26 cellular contexts compared by ENCODE assay signal in genomic region chr1:184709418-184709817, GRCh38.
"Had no signal": no experiment of that assay in that cellular context is flagged by ENCODE, and none has a peak within 500 bp of the region (broad histone marks: within the 10 kb centered on the region; RNA-seq: fewer than 3 reads in every experiment).

No MANE protein-coding gene starts in this region.

- H3K27me3 ChIP-seq: breast epithelium, SJCRH30 had no signal

- DNase-seq: activated B cell treated with CpG ODN at 0.5 μM for 24 hours; activated CD4-positive, alpha-beta memory T cell treated with anti-CD3 and anti-CD28 coated beads, Interleukin-2, amount 10 ng/mL, durations not matched to agents 7 days and 5 days; activated CD4-positive, alpha-beta T cell treated with anti-CD3 and anti-CD28 coated beads for 1 hour; activated CD4-positive, alpha-beta T cell treated with anti-CD3 and anti-CD28 coated beads, Interleukin-2, amount 50 U/mL, for 1 hour; activated effector memory CD4-positive, alpha-beta T cell treated with Interleukin-2 at 50 U/mL for 16 hours; activated naive CD4-positive, alpha-beta T cell; activated T-cell treated with anti-CD3 and anti-CD28 coated beads for 4 hours; aorta; caudate nucleus; KG1; NCI-H1048; NCI-H146; NCI-H2029; NCI-H2107; NCI-H345; NCI-H510A; NCI-H69; NK-92 treated with Interleukin-12 subunit alpha and Interleukin-12 subunit beta, amount 100 ng/mL, for 24 hours; OCI-M1; Right ventricle myocardium superior; SJCRH30; SK-N-SH had no signal

- H3K27ac Mint-ChIP-seq: activated CD4-positive, alpha-beta memory T cell treated with anti-CD3 and anti-CD28 coated beads, Interleukin-2, amount 10 ng/mL, durations not matched to agents 7 days and 5 days had no signal

- H3K9me3 ChIP-seq: breast epithelium, SJCRH30, SK-N-SH had no signal

- H3K4me1 ChIP-seq: breast epithelium, SJCRH30 had no signal

- ATAC-seq: Panc1 had no signal

- H3K9me3 Mint-ChIP-seq: activated B cell treated with CpG ODN at 0.5 μM for 24 hours; activated CD4-positive, alpha-beta memory T cell treated with anti-CD3 and anti-CD28 coated beads, Interleukin-2, amount 10 ng/mL, durations not matched to agents 7 days and 5 days; activated naive CD4-positive, alpha-beta T cell treated with anti-CD3 and anti-CD28 coated beads, Interleukin-2, amount 50 U/mL, for 24 hours had no signal

- H3K27me3 Mint-ChIP-seq: activated B cell treated with CpG ODN at 0.5 μM for 24 hours; activated CD4-positive, alpha-beta memory T cell treated with anti-CD3 and anti-CD28 coated beads, Interleukin-2, amount 10 ng/mL, durations not matched to agents 7 days and 5 days; activated naive CD4-positive, alpha-beta T cell treated with anti-CD3 and anti-CD28 coated beads, Interleukin-2, amount 50 U/mL, for 24 hours had no signal

- H3K36me3 ChIP-seq: breast epithelium had no signal

- H3K27ac ChIP-seq: breast epithelium, RWPE1, SJCRH30 had no signal

- H3K4me3 ChIP-seq: breast epithelium, SJCRH30 had no signal

- H3K4me3 Mint-ChIP-seq: activated B cell treated with CpG ODN at 0.5 μM for 24 hours; activated CD4-positive, alpha-beta memory T cell treated with anti-CD3 and anti-CD28 coated beads, Interleukin-2, amount 10 ng/mL, durations not matched to agents 7 days and 5 days; activated naive CD4-positive, alpha-beta T cell treated with anti-CD3 and anti-CD28 coated beads, Interleukin-2, amount 50 U/mL, for 24 hours had no signal
